Comparison of ENCODE assay signal across 11 cellular contexts in genomic region chr3:52218026-52218425, GRCh38. TPM values are rescaled to one million over a fixed set of nuclear protein-coding genes. Genes with fewer than 3 reads are reported as not detected.
DNase-seq lines count a peak whose midpoint lies in the region; ATAC-seq and TF ChIP-seq lines count a peak whose summit lies in the region.
"Had no signal": no experiment of that assay in that cellular context is flagged by ENCODE, and none has a peak within 500 bp of the region (broad histone marks: within the 10 kb centered on the region; RNA-seq: fewer than 3 reads in every experiment).

No MANE protein-coding gene starts in this region.

- CTCF ChIA-PET in Calu3 (lab: Charles Lee) (no interaction called here), Panc1 (lab: Charles Lee) (interaction anchor here (0.5 kb wide), 1 partner anchor 222 kb away, joined by 5 read pairs; the partner anchor contains the start of gene RPL29)

- no peak overlapping the region for H3K4me3 Mint-ChIP-seq in Calu3 (ENCODE audit: low read depth, unreplicated experiment)
- H3K4me3 Mint-ChIP-seq: nephron had no signal

- H3K27me3 ChIP-seq in Panc1 (ENCODE audit: control insufficient read depth, insufficient read depth, low read length) (no peaks in the 10 kb centered on the region), esophagus (ENCODE audit: control insufficient read depth in 1 of 2, insufficient read depth in 2 of 2, low read length in 2 of 2) (no peaks in the 10 kb centered on the region), gastrocnemius medialis (no peaks in the 10 kb centered on the region)

- intact Hi-C loops in Calu3 (cut with micrococcal nuclease; ENCODE audit: unreplicated experiment): loop anchor here (5.0 kb wide), 1 partner anchor 66 kb away; the partner anchor contains the start of gene POC1A
- intact Hi-C loops in Panc1 (cut with micrococcal nuclease; ENCODE audit: unreplicated experiment): no loop called here
- intact Hi-C loops in gastrocnemius medialis (cut with DNase I; ENCODE audit: low total_unique reads): no loop called here

- in situ Hi-C loops in Panc1 (cut with HindIII; ENCODE audit: low pct_unique_long_range_greater_than_20kb, low sequenced_read_pairs) (no loop called here), gastrocnemius medialis (cut with MboI; ENCODE audit: low sequenced_read_pairs in 4 of 4) (loop anchor here in 2 of 4 donors (5.0 kb wide), 1 partner anchor 124 kb away; no protein-coding TSS in a partner anchor)

- ATAC-seq in Panc1 (no peak), gastrocnemius medialis (no peak), HG03097 (IDR thresholded peaks at IDR 0.05; ENCODE audit: low FRiP score, unreplicated experiment) (no peak)

- H3K4me1 ChIP-seq in Panc1 (ENCODE audit: control insufficient read depth, insufficient read depth, low read length) (peaks cover 19% of the 10 kb centered on the region), esophagus (ENCODE audit: control insufficient read depth in 2 of 2, insufficient read depth in 2 of 2, low read length in 1 of 2) (peaks cover 7 to 17% of the 10 kb centered on the region in 2 donors), gastrocnemius medialis (peaks cover 20 to 28% of the 10 kb centered on the region in 2 donors)

- peaks cover 27% of the 10 kb centered on the region for H3K4me1 Mint-ChIP-seq in Calu3 (ENCODE audit: low read depth, unreplicated experiment)

- POLR2A ChIA-PET in Panc1 (lab: Charles Lee): no interaction called here

- 78 to 81% methylated on average over 3 of the region's 3 CpGs for WGBS in esophagus, 2 donors

- no peak for DNase-seq in Calu3
- DNase-seq in Panc1 (ENCODE audit: low read depth, low spot score): no peak
- DNase-seq in gastrocnemius medialis: no peak
- DNase-seq in NCI-H1105 (lab: John Stamatoyannopoulos, UW): no peak
- DNase-seq in NCI-H226: no peak
- no peak for DNase-seq in nucleus accumbens (lab: John Stamatoyannopoulos, UW)
- DNase-seq: activated naive CD4-positive, alpha-beta T cell treated with anti-CD3 and anti-CD28 coated beads, Interleukin-2, amount 50 U/mL, for 16 hours; NCI-H1694 treated with DMSO at 0.1 percent for 48 hours had no signal

- H3K36me3 ChIP-seq in Panc1 (ENCODE audit: control insufficient read depth, insufficient read depth, low read length) (no peaks in the 10 kb centered on the region), esophagus (ENCODE audit: control insufficient read depth in 2 of 2, insufficient read depth in 2 of 2, low read length in 1 of 2) (peaks cover 3 to 17% of the 10 kb centered on the region in 2 donors), gastrocnemius medialis (peaks cover 0 to 25% of the 10 kb centered on the region in 2 donors)

- H3K9me3 ChIP-seq in Panc1 (ENCODE audit: control insufficient read depth, insufficient read depth, low read depth, low read length): no peaks in the 10 kb centered on the region
- H3K9me3 ChIP-seq in esophagus (ENCODE audit: control insufficient read depth in 2 of 2, insufficient read depth in 1 of 2, low read depth in 1 of 2, low read length in 1 of 2): no peaks in the 10 kb centered on the region
- H3K9me3 ChIP-seq in gastrocnemius medialis: no peaks in the 10 kb centered on the region

- H3K27ac ChIP-seq in Panc1 (ENCODE audit: low read length) (peak overlapping the region; percentile 35), esophagus (ENCODE audit: low read depth in 2 of 2, low read length in 1 of 2) (peak overlapping the region; percentile 67 to 86), gastrocnemius medialis (peak overlapping the region; percentile 47 to 80 (median 66))

- no peaks in the 10 kb centered on the region for H3K9me3 Mint-ChIP-seq in Calu3 (ENCODE audit: low read depth, unreplicated experiment)
- H3K9me3 Mint-ChIP-seq: nephron had no signal

- no peaks in the 10 kb centered on the region for H3K27me3 Mint-ChIP-seq in Calu3 (ENCODE audit: unreplicated experiment)

- BruUV-seq in Calu3 (replicated peaks; lab: Mats Ljungman, UMichigan) (no TSS peak), Panc1 (replicated peaks; lab: Mats Ljungman, UMichigan) (no TSS peak)

- TF ChIP-seq CTCF in Calu3 (IDR thresholded peaks at IDR 0.05; ENCODE audit: unreplicated experiment) (no peak), Panc1 (IDR thresholded peaks at IDR 0.05) (no peak), gastrocnemius medialis (IDR thresholded peaks at IDR 0.05 in 4 of 5, conservative IDR thresholded peaks at IDR 0.05 in 1 of 5) (no peak)

- H3K36me3 Mint-ChIP-seq in Calu3 (ENCODE audit: insufficient read depth, unreplicated experiment): peaks cover 36% of the 10 kb centered on the region

- H3K4me3 ChIP-seq in Panc1 (ENCODE audit: low read depth in 2 of 2, low read length in 2 of 2) (no peak overlapping the region), esophagus (ENCODE audit: low read depth in 1 of 2, low read length in 2 of 2) (no peak overlapping the region), gastrocnemius medialis (peak overlapping the region in 1 of 4 donors; percentile 10)

- TF ChIP-seq POLR2A in gastrocnemius medialis (IDR thresholded peaks at IDR 0.05): no peak

- H3K27ac Mint-ChIP-seq in Calu3 (ENCODE audit: unreplicated experiment): peak overlapping the region; percentile 74

RNA-seq across cellular contexts. Expression of gene TLR9, which starts 7.4 kb away (rescaled TPM):
- total RNA-seq in Calu3 (2022) (0.14 and 0.27 TPM in 2 replicates), Panc1 (2021; ENCODE audit: unreplicated experiment) (not detected), gastrocnemius medialis (under 1 TPM in 3 of 4 donors, not detected in 1; 0.07 to 0.41 (median 0.13) TPM)
- polyA plus RNA-seq in Panc1 (2012; ENCODE audit: insufficient read length): not detected
- polyA plus RNA-seq in esophagus: under 1 TPM; 0.10 to 0.14 TPM

RNA-seq across cellular contexts. Expression of gene ALAS1, which starts 20.1 kb away (rescaled TPM):
- total RNA-seq in Calu3 (2022) (80.2 and 81.7 TPM in 2 replicates), Panc1 (2021; ENCODE audit: unreplicated experiment) (89.4 TPM), gastrocnemius medialis (10 to 100 TPM; 61.0 to 99.8 (median 68.4) TPM)
- polyA plus RNA-seq in Panc1 (2012; ENCODE audit: insufficient read length): 80.4 TPM
- 10 to 100 TPM; 17.2 to 36.4 TPM for polyA plus RNA-seq in esophagus

RNA-seq across cellular contexts. Expression of gene TWF2, which starts 20.9 kb away (rescaled TPM):
- total RNA-seq in Calu3 (2022): 48.1 and 49.1 TPM in 2 replicates
- 51.9 TPM for total RNA-seq in Panc1 (2021; ENCODE audit: unreplicated experiment)
- 105 TPM for polyA plus RNA-seq in Panc1 (2012; ENCODE audit: insufficient read length)
- 10 to 100 TPM; 22.0 to 40.3 TPM for polyA plus RNA-seq in esophagus
- total RNA-seq in gastrocnemius medialis: 100 to 1,000 TPM in 3 of 4 donors, 10 to 100 TPM in 1; 99.2 to 222 (median 168) TPM

RNA-seq across cellular contexts. Expression of gene PPM1M, which starts 27.5 kb away (rescaled TPM):
- total RNA-seq in Calu3 (2022) (6.5 and 7.1 TPM in 2 replicates), Panc1 (2021; ENCODE audit: unreplicated experiment) (9.7 TPM), gastrocnemius medialis (1 to 10 TPM in 3 of 4 donors, under 1 TPM in 1; 0.97 to 5.2 (median 3.5) TPM)
- 10.7 TPM for polyA plus RNA-seq in Panc1 (2012; ENCODE audit: insufficient read length)
- polyA plus RNA-seq in esophagus: 10 to 100 TPM; 10.1 to 15.6 TPM
